23 cellular contexts compared by ENCODE assay signal in genomic region chr1:220226752-220227151, GRCh38.
"Had no signal": no experiment of that assay in that cellular context is flagged by ENCODE, and none has a peak within 500 bp of the region (broad histone marks: within the 10 kb centered on the region; RNA-seq: fewer than 3 reads in every experiment).

No MANE protein-coding gene starts in this region.

- H3K9me3 Mint-ChIP-seq: activated CD8-positive, alpha-beta T cell treated with anti-CD3 and anti-CD28 coated beads for 36 hours; activated naive CD8-positive, alpha-beta T cell treated with anti-CD3 and anti-CD28 coated beads, Interleukin-2, amount 10 ng/mL, durations not matched to agents 7 days and 5 days; activated T-cell treated with anti-CD3 and anti-CD28 coated beads, Interleukin-2, amount 50 U/mL, for 72 hours; brain; central memory CD8-positive, alpha-beta T cell; dendritic cell treated with granulocyte-macrophage colony-stimulating factor and Interleukin-4, amounts not matched to agents 40 ng/mL and 50 ng/mL, for 4 days; effector memory CD8-positive, alpha-beta T cell; naive thymus-derived CD4-positive, alpha-beta T cell had no signal

- ATAC-seq: activated CD8-positive, alpha-beta T cell treated with anti-CD3 and anti-CD28 coated beads for 36 hours; activated T-cell treated with anti-CD3 and anti-CD28 coated beads, Interleukin-2, amount 50 U/mL, for 72 hours; effector memory CD8-positive, alpha-beta T cell; foreskin keratinocyte; left lung; mucosa of descending colon; naive thymus-derived CD4-positive, alpha-beta T cell had no signal

- H3K4me1 ChIP-seq: foreskin keratinocyte, testis had no signal

- H3K4me3 ChIP-seq: left lung, mucosa of descending colon, stomach, testis had no signal

- H3K27me3 ChIP-seq: foreskin keratinocyte, left lung, stomach, testis had no signal

- H2AFZ ChIP-seq: parathyroid adenoma had no signal

- H3K27me3 Mint-ChIP-seq: activated CD8-positive, alpha-beta T cell treated with anti-CD3 and anti-CD28 coated beads for 36 hours; activated naive CD8-positive, alpha-beta T cell treated with anti-CD3 and anti-CD28 coated beads, Interleukin-2, amount 10 ng/mL, durations not matched to agents 7 days and 5 days; brain; central memory CD8-positive, alpha-beta T cell; dendritic cell treated with granulocyte-macrophage colony-stimulating factor and Interleukin-4, amounts not matched to agents 40 ng/mL and 50 ng/mL, for 4 days; effector memory CD8-positive, alpha-beta T cell; naive thymus-derived CD4-positive, alpha-beta T cell had no signal

- H3K27ac ChIP-seq: foreskin keratinocyte, left lung, parathyroid adenoma, stomach, testis, WERI-Rb-1 had no signal

- H3K4me3 Mint-ChIP-seq: activated CD8-positive, alpha-beta T cell treated with anti-CD3 and anti-CD28 coated beads for 36 hours; activated naive CD8-positive, alpha-beta T cell treated with anti-CD3 and anti-CD28 coated beads, Interleukin-2, amount 10 ng/mL, durations not matched to agents 7 days and 5 days; activated T-cell treated with anti-CD3 and anti-CD28 coated beads, Interleukin-2, amount 50 U/mL, for 72 hours; brain; central memory CD8-positive, alpha-beta T cell; dendritic cell treated with granulocyte-macrophage colony-stimulating factor and Interleukin-4, amounts not matched to agents 40 ng/mL and 50 ng/mL, for 4 days; effector memory CD8-positive, alpha-beta T cell had no signal

- FAIRE-seq: kidney had no signal

- H3K27ac Mint-ChIP-seq: activated CD8-positive, alpha-beta T cell treated with anti-CD3 and anti-CD28 coated beads for 36 hours; activated naive CD8-positive, alpha-beta T cell treated with anti-CD3 and anti-CD28 coated beads, Interleukin-2, amount 10 ng/mL, durations not matched to agents 7 days and 5 days; dendritic cell treated with granulocyte-macrophage colony-stimulating factor and Interleukin-4, amounts not matched to agents 40 ng/mL and 50 ng/mL, for 4 days had no signal

- H3K9me3 ChIP-seq: left lung, mucosa of descending colon, stomach, testis had no signal

- H3K36me3 ChIP-seq: left lung, WERI-Rb-1 had no signal

- DNase-seq: activated CD4-positive, alpha-beta T cell treated with anti-CD3 and anti-CD28 coated beads for 4 hours; activated CD8-positive, alpha-beta memory T cell treated with anti-CD3 and anti-CD28 coated beads, Interleukin-2, amount 50 U/mL, for 4 hours; activated CD8-positive, alpha-beta T cell treated with anti-CD3 and anti-CD28 coated beads for 36 hours; activated gamma-delta T cell treated with Interleukin-2 at 50 U/mL for 16 hours; activated naive CD8-positive, alpha-beta T cell treated with anti-CD3 and anti-CD28 coated beads, Interleukin-2, amount 10 ng/mL, durations not matched to agents 7 days and 5 days; activated T-cell treated with anti-CD3 and anti-CD28 coated beads, Interleukin-2, amount 50 U/mL, for 72 hours; effector memory CD8-positive, alpha-beta T cell; foreskin keratinocyte; glutamatergic neuron; hypothalamus; kidney; left lung; mammary epithelial cell; mucosa of descending colon; naive thymus-derived CD4-positive, alpha-beta T cell; stimulated activated CD4-positive, alpha-beta T cell treated with anti-CD3 and anti-CD28 coated beads, Interleukin-1b, Interleukin-23, amount 100 ng/mL, for 48 hours; stomach; testis; WERI-Rb-1 had no signal

- H3K9ac ChIP-seq: parathyroid adenoma had no signal
